Comparison of ENCODE assay signal across 8 cellular contexts in the genomic region with DNA sequence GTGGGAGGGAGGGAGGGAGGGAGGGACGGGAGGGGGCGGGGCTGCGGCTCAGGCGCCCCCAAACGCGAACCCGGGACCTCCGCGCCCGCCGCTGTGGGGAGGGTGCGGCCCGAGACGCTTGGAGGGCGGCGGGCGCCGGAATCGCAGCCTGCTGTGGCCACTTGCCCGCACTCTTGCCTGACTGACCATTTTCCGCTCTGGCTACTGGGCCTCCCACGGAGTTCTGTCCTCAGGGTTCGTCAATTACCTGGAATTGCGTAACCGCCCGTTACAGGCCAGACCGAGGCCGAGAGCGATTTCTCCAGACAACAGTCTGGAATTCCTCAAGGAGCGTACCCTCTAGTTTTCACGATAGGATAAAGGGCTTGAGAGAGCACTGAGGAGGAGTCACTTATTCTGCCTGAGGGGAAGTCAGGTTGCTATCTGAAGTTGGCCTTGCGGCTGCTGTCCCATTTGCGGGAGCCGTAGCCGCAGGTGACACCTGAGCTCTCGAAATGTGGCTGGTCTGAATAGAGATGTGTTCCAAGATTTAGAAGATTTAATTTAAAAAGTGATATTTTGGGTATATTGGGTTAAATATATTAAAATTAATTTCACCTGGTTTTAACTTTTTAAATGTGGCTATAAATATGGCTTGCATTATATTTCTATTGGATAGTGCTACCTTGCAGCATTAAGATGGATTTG. TPM values are rescaled to one million over a fixed set of nuclear protein-coding genes. Genes with fewer than 3 reads are reported as not detected.
DNase-seq lines count a peak whose midpoint lies in the region; ATAC-seq and TF ChIP-seq lines count a peak whose summit lies in the region.

No MANE protein-coding gene starts in this region.

- H3K36me3 ChIP-seq in HCT116 (ENCODE audit: control insufficient read depth in 1 of 2, insufficient read depth in 2 of 2, low read length in 2 of 2) (peaks cover 3 to 6% of the 10 kb centered on the region in 2 experiments; a peak in 2 of 4 replicates), heart right ventricle (peaks cover 0 to 26% (median 16%) of the 10 kb centered on the region in 9 donors)

- no peaks in the 10 kb centered on the region for H4K20me1 ChIP-seq in HCT116 (ENCODE audit: insufficient read depth)

- H3K9me3 ChIP-seq in HCT116 (ENCODE audit: control insufficient read depth in 1 of 2, insufficient read depth in 1 of 2, low read depth in 1 of 2, low read length in 2 of 2) (no peaks in the 10 kb centered on the region), heart right ventricle (no peaks in the 10 kb centered on the region)

- H3K9me3 Mint-ChIP-seq in T-helper 1 cell treated with Interleukin-12 subunit alpha and Interleukin-12 subunit beta and Interleukin-4 antibody, amounts not matched to agents 30 μg/mL and 1 μg/mL, for 36 hours: no peaks in the 10 kb centered on the region
- H3K9me3 Mint-ChIP-seq in activated T-helper 17 cell treated with anti-CD3 and anti-CD28 coated beads, Interleukin-2, amount 50 U/mL, for 72 hours: no peaks in the 10 kb centered on the region
- no peaks in the 10 kb centered on the region for H3K9me3 Mint-ChIP-seq in progenitor cell of endocrine pancreas (ENCODE audit: low read depth)

- WGBS in heart right ventricle, 2 donors: 1 to 2% methylated on average over 34 to 35 of the region's 36 CpGs

- no peaks in the 10 kb centered on the region for H3K9me2 ChIP-seq in HCT116 (ENCODE audit: insufficient read depth)

- H3K4me1 ChIP-seq in HCT116 (ENCODE audit: control insufficient read depth in 1 of 2, insufficient read depth in 2 of 2, low read length in 2 of 2) (peaks cover 8 to 18% of the 10 kb centered on the region in 2 experiments), heart right ventricle (peaks cover 0 to 43% (median 25%) of the 10 kb centered on the region in 9 donors)

- H3K4me1 Mint-ChIP-seq in T-helper 1 cell treated with Interleukin-12 subunit alpha and Interleukin-12 subunit beta and Interleukin-4 antibody, amounts not matched to agents 30 μg/mL and 1 μg/mL, for 36 hours (ENCODE audit: low read depth): peaks cover 15% of the 10 kb centered on the region
- peaks cover 11% of the 10 kb centered on the region for H3K4me1 Mint-ChIP-seq in activated T-helper 17 cell treated with anti-CD3 and anti-CD28 coated beads, Interleukin-2, amount 50 U/mL, for 72 hours
- peaks cover 14% of the 10 kb centered on the region for H3K4me1 Mint-ChIP-seq in progenitor cell of endocrine pancreas (ENCODE audit: low read depth)

- no peak for TF ChIP-seq RAD21 in HCT116 (IDR thresholded peaks at IDR 0.05; ENCODE audit: low read depth)

- no TSS peak for BruUV-seq in HCT116 (replicated peaks; lab: Mats Ljungman, UMichigan)

- TF ChIP-seq CTCF in HCT116 (IDR thresholded peaks at IDR 0.05 in 2 of 3, conservative IDR thresholded peaks at IDR 0.05 in 1 of 3; ENCODE audit: borderline replicate concordance in 1 of 3, insufficient read depth in 1 of 3, low read depth in 2 of 3, low read length in 2 of 3) (no peak), NB4 (IDR thresholded peaks at IDR 0.05; ENCODE audit: low read depth, low read length) (no peak), heart right ventricle (IDR thresholded peaks at IDR 0.05) (peak in 1 of 9 donors; percentile 5), progenitor cell of endocrine pancreas (IDR thresholded peaks at IDR 0.05; ENCODE audit: unreplicated experiment) (no peak)

- no peaks in the 10 kb centered on the region for H3K27me3 ChIP-seq in HCT116 (ENCODE audit: insufficient read depth, low read length)
- H3K27me3 ChIP-seq in heart right ventricle: no peaks in the 10 kb centered on the region

- H3K27ac ChIP-seq in HCT116 (ENCODE audit: low read depth, low read length) (peak overlapping the region; percentile 46), heart right ventricle (peak overlapping the region; percentile 94 to 99 (median 97))

- intact Hi-C loops in HCT116 (cut with micrococcal nuclease): loop anchor here (5.0 kb wide), 1 partner anchor 154 kb away; no protein-coding TSS in a partner anchor
- intact Hi-C loops in heart right ventricle (cut with DNase I): loop anchor here in 5 of 10 donors (5.0 to 10.0 kb wide), 4 partner anchors 54 to 156 kb away; partner anchors contain the start of gene OR10AD1 (in 1 of the 5)

- RAD21 ChIA-PET in HCT116 (lab: Charles Lee; ENCODE audit: low non-redundant PET in 1 of 2, low total read pairs in 2 of 2, uncharacterized antibody in 2 of 2, unreplicated experiment in 2 of 2): no interaction called here

- H3K27me3 Mint-ChIP-seq in T-helper 1 cell treated with Interleukin-12 subunit alpha and Interleukin-12 subunit beta and Interleukin-4 antibody, amounts not matched to agents 30 μg/mL and 1 μg/mL, for 36 hours (ENCODE audit: low read depth): peaks cover 9% of the 10 kb centered on the region
- no peaks in the 10 kb centered on the region for H3K27me3 Mint-ChIP-seq in activated T-helper 17 cell treated with anti-CD3 and anti-CD28 coated beads, Interleukin-2, amount 50 U/mL, for 72 hours
- no peaks in the 10 kb centered on the region for H3K27me3 Mint-ChIP-seq in progenitor cell of endocrine pancreas

- H3K4me3 ChIP-seq in HCT116 (replicated peaks in 1 of 2; ENCODE audit: low read depth in 1 of 2, low read length in 2 of 2): peak overlapping the region; percentile 71 to 92
- peak overlapping the region; percentile 83 for H3K4me3 ChIP-seq in NB4 (ENCODE audit: low read depth, low read length)
- peak overlapping the region; percentile 64 to 92 (median 77) for H3K4me3 ChIP-seq in heart right ventricle

- peak; percentile 79 for ATAC-seq in HCT116
- ATAC-seq in activated T-helper 17 cell treated with anti-CD3 and anti-CD28 coated beads, Interleukin-2, amount 50 U/mL, for 72 hours (replicated peaks): peak; percentile 55
- ATAC-seq in heart right ventricle: peak; percentile 69 to 85 (median 77)

- peak overlapping the region; percentile 66 for H3K9ac ChIP-seq in HCT116 (ENCODE audit: low read length)

- H3K4me2 ChIP-seq in HCT116 (ENCODE audit: low read length): peak overlapping the region; percentile 98

- no peaks in the 10 kb centered on the region for H3K79me2 ChIP-seq in HCT116 (ENCODE audit: insufficient read depth, low read length)

- peak overlapping the region; percentile 80 for H3K4me3 Mint-ChIP-seq in T-helper 1 cell treated with Interleukin-12 subunit alpha and Interleukin-12 subunit beta and Interleukin-4 antibody, amounts not matched to agents 30 μg/mL and 1 μg/mL, for 36 hours
- H3K4me3 Mint-ChIP-seq in activated T-helper 17 cell treated with anti-CD3 and anti-CD28 coated beads, Interleukin-2, amount 50 U/mL, for 72 hours: peak overlapping the region; percentile 77
- peak overlapping the region; percentile 91 for H3K4me3 Mint-ChIP-seq in progenitor cell of endocrine pancreas (ENCODE audit: low read depth)

- peaks cover 24% of the 10 kb centered on the region for H3K36me3 Mint-ChIP-seq in T-helper 1 cell treated with Interleukin-12 subunit alpha and Interleukin-12 subunit beta and Interleukin-4 antibody, amounts not matched to agents 30 μg/mL and 1 μg/mL, for 36 hours (ENCODE audit: low read depth)
- peaks cover 20% of the 10 kb centered on the region for H3K36me3 Mint-ChIP-seq in activated T-helper 17 cell treated with anti-CD3 and anti-CD28 coated beads, Interleukin-2, amount 50 U/mL, for 72 hours (ENCODE audit: low read depth)
- peaks cover 9% of the 10 kb centered on the region for H3K36me3 Mint-ChIP-seq in progenitor cell of endocrine pancreas (ENCODE audit: insufficient read depth)

- TF ChIP-seq POLR2A in HCT116 (IDR thresholded peaks at IDR 0.05; ENCODE audit: borderline replicate concordance, extremely low read depth, insufficient read depth, insufficient read length): peak; percentile 36
- TF ChIP-seq POLR2A in NB4 (IDR thresholded peaks at IDR 0.05; ENCODE audit: extremely low read depth, insufficient read length): no peak

- CTCF ChIA-PET in HCT116 (lab: Charles Lee): no interaction called here

- peak overlapping the region; percentile 69 for H3K27ac Mint-ChIP-seq in T-helper 1 cell treated with Interleukin-12 subunit alpha and Interleukin-12 subunit beta and Interleukin-4 antibody, amounts not matched to agents 30 μg/mL and 1 μg/mL, for 36 hours
- H3K27ac Mint-ChIP-seq in activated T-helper 17 cell treated with anti-CD3 and anti-CD28 coated beads, Interleukin-2, amount 50 U/mL, for 72 hours: peak overlapping the region; percentile 64
- peak overlapping the region; percentile 97 for H3K27ac Mint-ChIP-seq in progenitor cell of endocrine pancreas

- POLR2A ChIA-PET in HCT116 (lab: Charles Lee): no interaction called here

- DNase-seq in T-helper 1 cell: no peak
- DNase-seq in HCT116 (ENCODE audit: low read depth, low spot score): peak; percentile 40
- DNase-seq in NB4 (ENCODE audit: low read depth): no peak
- peak in 1 of 2 donors; percentile 75 for DNase-seq in heart right ventricle
- peak; percentile 72 for DNase-seq in progenitor cell of endocrine pancreas (ENCODE audit: low spot score, unreplicated experiment)
- no peak for DNase-seq in germinal center (ENCODE audit: low spot score)

- peak overlapping the region; percentile 97 for H2AFZ ChIP-seq in HCT116 (ENCODE audit: low read depth, low read length, poor library complexity, severe bottlenecking)

TF ChIP-seq in HCT116, 20 proteins besides CTCF, POLR2A, EP300 and RAD21:
- TF ChIP-seq EGR1 (IDR thresholded peaks at IDR 0.05; ENCODE audit: low read depth): peak; percentile 67
- TF ChIP-seq CEBPB (IDR thresholded peaks at IDR 0.05; ENCODE audit: low read depth): peak; percentile 96
- TF ChIP-seq, protein P1, sequence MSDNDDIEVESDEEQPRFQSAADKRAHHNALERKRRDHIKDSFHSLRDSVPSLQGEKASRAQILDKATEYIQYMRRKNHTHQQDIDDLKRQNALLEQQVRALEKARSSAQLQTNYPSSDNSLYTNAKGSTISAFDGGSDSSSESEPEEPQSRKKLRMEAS (IDR thresholded peaks at IDR 0.05): no peak
- no peak for TF ChIP-seq SRF (IDR thresholded peaks at IDR 0.05; ENCODE audit: low read depth)
- peak; percentile 5; the same call in 1 of the 2 replicates for TF ChIP-seq POLR2AphosphoS5 (IDR thresholded peaks at IDR 0.05; ENCODE audit: low read depth, low read length)
- peak; percentile 47 for TF ChIP-seq ZFX (IDR thresholded peaks at IDR 0.05)
- TF ChIP-seq YY1 (IDR thresholded peaks at IDR 0.05; ENCODE audit: extremely low read depth, insufficient replicate concordance, low read depth, low read length): no peak

RNA-seq across cellular contexts. Expression of gene ZNF641, which starts 0.4 kb away (rescaled TPM):
- 12.1 TPM for total RNA-seq in HCT116 (2021; ENCODE audit: unreplicated experiment)
- polyA plus RNA-seq in HCT116 (2012): 5.4 and 5.9 TPM in 2 replicates
- 10 to 100 TPM in 1 of 2 donors, 1 to 10 TPM in 1; 7.6 to 14.9 TPM for total RNA-seq in activated T-helper 17 cell treated with anti-CD3 and anti-CD28 coated beads, Interleukin-2, amount 50 U/mL, for 72 hours
- 10 to 100 TPM; 13.8 to 19.1 (median 15.5) TPM for total RNA-seq in heart right ventricle
- polyA plus RNA-seq in heart right ventricle: 1 to 10 TPM; 3.6 to 3.8 TPM
- total RNA-seq in progenitor cell of endocrine pancreas: 33.5 and 34.2 TPM in 2 replicates

Comparison
In these comparisons a context has a peak if more than half of its experiments do, and no peak if none do; other contexts are left out.
1. DNase-seq: peak in HCT116 (single experiment) and progenitor cell of endocrine pancreas (single experiment); none in T-helper 1 cell (0 of 5), NB4 (single experiment) and germinal center (single experiment).
2. Peak in every context shown above with its lines, with median percentiles within 50 percentile points of each other: H3K27ac Mint-ChIP-seq, H3K4me3 Mint-ChIP-seq, ATAC-seq and H3K4me3 ChIP-seq.